In the genomic region with DNA sequence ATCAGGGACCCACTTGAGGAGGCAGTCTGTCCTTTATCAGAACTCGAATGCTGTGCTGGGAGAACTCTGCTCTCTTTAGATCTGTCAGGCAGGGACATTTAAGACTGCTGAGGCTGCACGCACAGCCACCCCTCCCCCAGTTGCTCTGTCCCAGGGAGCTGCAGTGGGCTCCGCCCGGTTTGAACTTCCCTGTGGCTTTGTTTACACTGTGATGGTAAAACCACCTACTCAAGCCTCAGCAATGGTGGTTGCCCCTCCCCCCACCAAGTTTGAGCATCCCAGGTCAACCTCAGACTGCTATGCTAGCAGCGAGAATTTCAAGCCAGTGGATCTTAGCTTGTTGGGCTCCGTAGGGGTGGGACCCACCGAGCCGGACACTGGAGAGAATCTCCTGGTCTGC, we compare ENCODE assay signal across 18 cellular contexts. TPM values are rescaled to one million over a fixed set of nuclear protein-coding genes. Genes with fewer than 3 reads are reported as not detected.
"Had no signal": no experiment of that assay in that cellular context is flagged by ENCODE, and none has a peak within 500 bp of the region (broad histone marks: within the 10 kb centered on the region; RNA-seq: fewer than 3 reads in every experiment).

No MANE protein-coding gene starts in this region.

- FAIRE-seq: kidney had no signal

- DNase-seq: activated CD4-positive, alpha-beta memory T cell treated with anti-CD3 and anti-CD28 coated beads, Interleukin-2, amount 10 ng/mL, durations not matched to agents 7 days and 5 days; activated naive CD8-positive, alpha-beta T cell treated with anti-CD3 and anti-CD28 coated beads, Interleukin-2, amount 10 ng/mL, durations not matched to agents 7 days and 5 days; aorta; dorsolateral prefrontal cortex; glutamatergic neuron; kidney; left ventricle myocardium superior; mesenchymal stem cell; ovary; stimulated activated CD4-positive, alpha-beta T cell treated with anti-CD3 and anti-CD28 coated beads, Interleukin-4, amount 100 ng/mL, for 1 hour; T-helper 9 cell; testis; upper lobe of right lung had no signal

- H3K27me3 ChIP-seq: breast epithelium, dorsolateral prefrontal cortex, esophagus muscularis mucosa, ovary, testis, upper lobe of right lung had no signal

- H3K36me3 ChIP-seq: breast epithelium, esophagus muscularis mucosa, ovary, upper lobe of right lung had no signal

- H3K27ac ChIP-seq: breast epithelium, dorsolateral prefrontal cortex, esophagus muscularis mucosa, ovary, testis, upper lobe of right lung had no signal

- ATAC-seq: left ventricle myocardium superior, upper lobe of right lung had no signal

- H3K9me3 ChIP-seq: ovary, testis, upper lobe of right lung had no signal

- H3K4me1 ChIP-seq: breast epithelium, esophagus muscularis mucosa, testis, upper lobe of right lung had no signal

- H3K4me3 ChIP-seq: breast epithelium, dorsolateral prefrontal cortex, esophagus muscularis mucosa, ovary, testis, upper lobe of right lung had no signal

RNA-seq across cellular contexts. Expression of a gene that starts 11.8 kb away (rescaled TPM):
- total RNA-seq: activated CD4-positive, alpha-beta memory T cell treated with anti-CD3 and anti-CD28 coated beads, Interleukin-2, amount 10 ng/mL, durations not matched to agents 7 days and 5 days; activated naive CD8-positive, alpha-beta T cell treated with anti-CD3 and anti-CD28 coated beads, Interleukin-2, amount 10 ng/mL, durations not matched to agents 7 days and 5 days; chondrocyte; fibroblast of villous mesenchyme; kidney; upper lobe of right lung had no signal
- polyA plus RNA-seq: aorta, neural cell had no signal
